ENCODE assay signal across 9 cellular contexts in the genomic region with DNA sequence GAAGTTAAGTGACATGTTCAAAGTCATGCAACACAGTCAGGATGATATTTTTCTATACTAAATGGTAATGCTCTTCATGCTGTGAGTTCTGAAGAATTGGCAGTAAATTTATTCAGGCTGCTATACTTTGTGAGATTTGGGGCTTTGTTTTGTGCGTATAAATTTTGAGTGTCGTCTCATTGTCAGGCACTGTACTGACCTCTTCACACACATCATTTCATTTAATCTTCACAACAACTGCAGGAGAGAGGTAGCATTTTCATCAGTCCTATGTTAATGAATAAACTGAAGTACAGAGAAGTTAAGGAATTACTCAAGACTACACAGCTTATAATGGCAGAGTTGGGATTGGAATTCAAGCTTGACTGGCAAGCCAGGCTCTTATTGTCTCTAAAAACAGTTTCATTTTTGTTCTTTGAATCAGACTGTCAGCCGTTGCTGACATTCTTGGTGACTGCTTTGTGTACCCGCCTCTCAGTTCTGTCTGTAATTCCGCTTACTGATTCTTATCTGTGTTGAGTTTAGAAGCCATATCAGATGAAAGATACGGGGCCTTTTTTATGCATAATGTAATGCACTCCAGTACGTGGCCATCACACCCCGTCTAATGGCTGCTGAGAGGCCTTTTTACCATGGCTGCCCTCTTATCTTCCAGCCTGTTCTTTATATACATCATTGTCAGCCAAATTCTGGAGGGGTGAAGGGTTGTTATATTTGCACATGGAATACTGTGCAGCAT.
DNase-seq lines count a peak whose midpoint lies in the region; ATAC-seq and TF ChIP-seq lines count a peak whose summit lies in the region.
"Had no signal": no experiment of that assay in that cellular context is flagged by ENCODE, and none has a peak within 500 bp of the region (broad histone marks: within the 10 kb centered on the region; RNA-seq: fewer than 3 reads in every experiment).

No MANE protein-coding gene starts in this region.

- peaks cover 11 to 37% (median 27%) of the 10 kb centered on the region in 7 donors for H3K4me1 Mint-ChIP-seq in naive thymus-derived CD4-positive, alpha-beta T cell
- H3K4me1 Mint-ChIP-seq: naive B cell had no signal

- peak overlapping the region; percentile 74 to 87 (median 78) for H3K4me3 Mint-ChIP-seq in naive thymus-derived CD4-positive, alpha-beta T cell
- H3K4me3 Mint-ChIP-seq: naive B cell had no signal

- no peaks in the 10 kb centered on the region for H3K9me3 ChIP-seq in naive thymus-derived CD4-positive, alpha-beta T cell (ENCODE audit: control insufficient read depth in 2 of 3, low read length in 3 of 3)
- no peaks in the 10 kb centered on the region for H3K9me3 ChIP-seq in suprapubic skin
- no peaks in the 10 kb centered on the region for H3K9me3 ChIP-seq in uterus

- H3K36me3 ChIP-seq in naive thymus-derived CD4-positive, alpha-beta T cell (ENCODE audit: control insufficient read depth in 2 of 3, insufficient read depth in 3 of 3, low read length in 3 of 3), result peaks cover 0 to 17% (median 5%) of the 10 kb centered on the region in 3 experiments
- H3K36me3 ChIP-seq in suprapubic skin (peaks cover 34% of the 10 kb centered on the region), uterus (no peaks in the 10 kb centered on the region)

- peak overlapping the region; percentile 17 for H3K4me3 ChIP-seq in naive thymus-derived CD4-positive, alpha-beta T cell (ENCODE audit: low read length)
- H3K4me3 ChIP-seq in suprapubic skin (no peak overlapping the region), uterus (no peak overlapping the region)

- intact Hi-C loops in naive thymus-derived CD4-positive, alpha-beta T cell (cut with micrococcal nuclease), result loop anchor here in 1 of 2 donors (1.0 to 5.0 kb wide), 2 partner anchors 23 to 218 kb away; no protein-coding TSS in a partner anchor
- intact Hi-C loops in uterus (cut with DNase I; ENCODE audit: low total_unique reads), result no loop called here

- DNase-seq in DMS153 (lab: John Stamatoyannopoulos, UW) (peak; percentile 5), OCI-M1 (lab: John Stamatoyannopoulos, UW) (peak; percentile 62), astrocyte of the hippocampus (ENCODE audit: low read depth, low spot score) (peak; percentile 63), suprapubic skin (ENCODE audit: low spot score in 2 of 2) (no peak), uterus (no peak)
- peak in 8 of 9 donors; percentile 35 to 72 (median 53) for DNase-seq in naive thymus-derived CD4-positive, alpha-beta T cell
- DNase-seq: naive B cell had no signal

- CTCF ChIA-PET in naive thymus-derived CD4-positive, alpha-beta T cell (lab: Charles Lee), result interaction anchor here (1.6 kb wide), 1 partner anchor 16 kb away, joined by 3 read pairs; no protein-coding TSS in a partner anchor

- no peaks in the 10 kb centered on the region for H3K27me3 ChIP-seq in naive thymus-derived CD4-positive, alpha-beta T cell (ENCODE audit: control insufficient read depth in 2 of 2, insufficient read depth in 2 of 2, low read length in 2 of 2)
- H3K27me3 ChIP-seq in suprapubic skin (no peaks in the 10 kb centered on the region), uterus (no peaks in the 10 kb centered on the region)

- H3K4me1 ChIP-seq in naive thymus-derived CD4-positive, alpha-beta T cell (ENCODE audit: control insufficient read depth in 2 of 2, insufficient read depth in 2 of 2, low read length in 2 of 2), result no peaks in the 10 kb centered on the region
- H3K4me1 ChIP-seq in suprapubic skin (no peaks in the 10 kb centered on the region), uterus (no peaks in the 10 kb centered on the region)

- no peaks in the 10 kb centered on the region for H3K27me3 Mint-ChIP-seq in naive thymus-derived CD4-positive, alpha-beta T cell
- H3K27me3 Mint-ChIP-seq: naive B cell had no signal

- WGBS in suprapubic skin, result 60% methylated on average over 8 of the region's 8 CpGs

- H3K27ac Mint-ChIP-seq in naive thymus-derived CD4-positive, alpha-beta T cell, result peak overlapping the region; percentile 80 to 95 (median 89)
- H3K27ac Mint-ChIP-seq: naive B cell had no signal

- H3K9me3 Mint-ChIP-seq in naive thymus-derived CD4-positive, alpha-beta T cell, result peaks cover 0 to 3% (median 0%) of the 10 kb centered on the region in 11 donors

- peak; percentile 94 for ATAC-seq in naive thymus-derived CD4-positive, alpha-beta T cell
- no peak for ATAC-seq in GM19452 (IDR thresholded peaks at IDR 0.05; ENCODE audit: unreplicated experiment)
- ATAC-seq in HG03280 (IDR thresholded peaks at IDR 0.05; ENCODE audit: unreplicated experiment), result no peak

- TF ChIP-seq POLR2A in suprapubic skin (IDR thresholded peaks at IDR 0.05), result no peak
- no peak for TF ChIP-seq POLR2A in uterus (IDR thresholded peaks at IDR 0.05)

- POLR2A ChIA-PET in naive thymus-derived CD4-positive, alpha-beta T cell (lab: Charles Lee), result no interaction called here

- TF ChIP-seq CTCF in suprapubic skin (IDR thresholded peaks at IDR 0.05) (no peak), uterus (IDR thresholded peaks at IDR 0.05) (no peak)

- peak overlapping the region; percentile 65 for H3K27ac ChIP-seq in naive thymus-derived CD4-positive, alpha-beta T cell (ENCODE audit: low read depth, low read length)
- H3K27ac ChIP-seq in suprapubic skin, result no peak overlapping the region
- no peak overlapping the region for H3K27ac ChIP-seq in uterus

- no peak for TF ChIP-seq EP300 in suprapubic skin (IDR thresholded peaks at IDR 0.05)

- peaks cover 13 to 36% (median 19%) of the 10 kb centered on the region in 5 donors for H3K36me3 Mint-ChIP-seq in naive thymus-derived CD4-positive, alpha-beta T cell

Comparison
In these comparisons a context has a peak if more than half of its experiments do, and no peak if none do; other contexts are left out.
1. DNase-seq: peak in DMS153 (single experiment), OCI-M1 (single experiment), astrocyte of the hippocampus (single experiment) and naive thymus-derived CD4-positive, alpha-beta T cell (8 of 9); none in suprapubic skin (0 of 2) and uterus (0 of 2).